ENCODE assay signal across 1 cellular context in the genomic region with DNA sequence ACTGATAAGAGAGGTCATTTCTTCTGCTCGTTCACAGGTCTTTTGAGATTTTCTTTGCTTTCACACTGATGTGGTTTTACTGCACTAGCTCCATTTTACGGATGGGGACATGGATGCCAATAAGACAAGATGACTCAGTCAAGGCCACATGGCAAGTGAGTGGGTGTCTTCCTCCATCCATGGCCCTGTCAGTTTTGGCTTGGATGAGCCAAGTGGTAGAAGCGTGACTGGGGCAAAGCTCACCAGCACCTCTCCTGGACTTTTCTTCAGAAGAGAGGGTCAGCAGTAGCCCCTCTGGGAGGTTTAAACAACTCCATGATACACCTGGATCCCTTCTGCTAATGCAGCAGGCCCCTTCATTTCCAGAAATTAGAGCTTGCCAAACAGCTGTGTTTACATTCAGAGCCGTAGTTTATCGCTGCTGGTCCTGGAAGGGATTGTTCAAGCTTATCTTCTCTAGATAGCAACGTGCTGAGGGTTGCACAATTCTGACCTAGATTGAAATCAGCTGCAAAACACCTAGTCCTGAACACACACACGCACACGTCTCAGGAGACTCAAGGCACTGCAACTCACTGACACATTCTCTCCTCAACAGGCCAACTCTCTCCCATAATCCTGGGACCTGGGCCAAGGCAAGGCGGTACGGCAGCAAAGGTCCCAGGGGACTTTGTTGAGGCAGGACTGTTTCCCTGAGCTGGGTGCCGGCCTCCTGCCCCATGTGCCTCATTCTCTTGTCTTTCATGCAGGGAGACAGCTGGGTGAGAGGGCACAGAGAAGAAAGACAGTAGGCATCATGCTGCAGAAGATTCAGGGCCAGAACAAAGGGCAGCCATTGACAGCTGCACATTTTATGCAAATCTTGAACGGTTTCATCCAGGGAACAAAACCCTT.
TF ChIP-seq lines count a peak whose summit lies in the region.

No MANE protein-coding gene starts in this region.

TF ChIP-seq in HepG2, 621 proteins besides CTCF, POLR2A, EP300 and RAD21 (continued from another document and continues in another):
- TF ChIP-seq, protein P1, sequence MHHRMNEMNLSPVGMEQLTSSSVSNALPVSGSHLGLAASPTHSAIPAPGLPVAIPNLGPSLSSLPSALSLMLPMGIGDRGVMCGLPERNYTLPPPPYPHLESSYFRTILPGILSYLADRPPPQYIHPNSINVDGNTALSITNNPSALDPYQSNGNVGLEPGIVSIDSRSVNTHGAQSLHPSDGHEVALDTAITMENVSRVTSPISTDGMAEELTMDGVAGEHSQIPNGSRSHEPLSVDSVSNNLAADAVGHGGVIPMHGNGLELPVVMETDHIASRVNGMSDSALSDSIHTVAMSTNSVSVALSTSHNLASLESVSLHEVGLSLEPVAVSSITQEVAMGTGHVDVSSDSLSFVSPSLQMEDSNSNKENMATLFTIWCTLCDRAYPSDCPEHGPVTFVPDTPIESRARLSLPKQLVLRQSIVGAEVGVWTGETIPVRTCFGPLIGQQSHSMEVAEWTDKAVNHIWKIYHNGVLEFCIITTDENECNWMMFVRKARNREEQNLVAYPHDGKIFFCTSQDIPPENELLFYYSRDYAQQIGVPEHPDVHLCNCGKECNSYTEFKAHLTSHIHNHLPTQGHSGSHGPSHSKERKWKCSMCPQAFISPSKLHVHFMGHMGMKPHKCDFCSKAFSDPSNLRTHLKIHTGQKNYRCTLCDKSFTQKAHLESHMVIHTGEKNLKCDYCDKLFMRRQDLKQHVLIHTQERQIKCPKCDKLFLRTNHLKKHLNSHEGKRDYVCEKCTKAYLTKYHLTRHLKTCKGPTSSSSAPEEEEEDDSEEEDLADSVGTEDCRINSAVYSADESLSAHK (CRISPR knock-in tag; IDR thresholded peaks at IDR 0.05; ENCODE audit: borderline replicate concordance) = no peak
- TF ChIP-seq, protein P2, sequence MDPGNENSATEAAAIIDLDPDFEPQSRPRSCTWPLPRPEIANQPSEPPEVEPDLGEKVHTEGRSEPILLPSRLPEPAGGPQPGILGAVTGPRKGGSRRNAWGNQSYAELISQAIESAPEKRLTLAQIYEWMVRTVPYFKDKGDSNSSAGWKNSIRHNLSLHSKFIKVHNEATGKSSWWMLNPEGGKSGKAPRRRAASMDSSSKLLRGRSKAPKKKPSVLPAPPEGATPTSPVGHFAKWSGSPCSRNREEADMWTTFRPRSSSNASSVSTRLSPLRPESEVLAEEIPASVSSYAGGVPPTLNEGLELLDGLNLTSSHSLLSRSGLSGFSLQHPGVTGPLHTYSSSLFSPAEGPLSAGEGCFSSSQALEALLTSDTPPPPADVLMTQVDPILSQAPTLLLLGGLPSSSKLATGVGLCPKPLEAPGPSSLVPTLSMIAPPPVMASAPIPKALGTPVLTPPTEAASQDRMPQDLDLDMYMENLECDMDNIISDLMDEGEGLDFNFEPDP (CRISPR knock-in tag; conservative IDR thresholded peaks at IDR 0.05) = no peak
- TF ChIP-seq ZNF383 (CRISPR knock-in tag; IDR thresholded peaks at IDR 0.05; ENCODE audit: borderline replicate concordance) (no peak), ZC3H4 (CRISPR knock-in tag; IDR thresholded peaks at IDR 0.05; ENCODE audit: borderline replicate concordance) (no peak), BRCA1 (CRISPR knock-in tag; IDR thresholded peaks at IDR 0.05) (no peak), ZNF83 (CRISPR knock-in tag; IDR thresholded peaks at IDR 0.05; ENCODE audit: borderline replicate concordance) (no peak), RBAK (CRISPR knock-in tag; IDR thresholded peaks at IDR 0.05) (no peak), REL (CRISPR knock-in tag; conservative IDR thresholded peaks at IDR 0.05) (no peak), ZNF24 (IDR thresholded peaks at IDR 0.05) (no peak), SRY (CRISPR knock-in tag; IDR thresholded peaks at IDR 0.05) (no peak), RNF219 (CRISPR knock-in tag; IDR thresholded peaks at IDR 0.05) (no peak), ZNF800 (CRISPR knock-in tag; IDR thresholded peaks at IDR 0.05) (no peak), GMEB2 (CRISPR knock-in tag; IDR thresholded peaks at IDR 0.05; ENCODE audit: low read depth) (no peak), BORCS8-MEF2B (CRISPR knock-in tag; IDR thresholded peaks at IDR 0.05) (peak; percentile 71; the same call in 1 of the 2 replicates), ZNF484 (CRISPR knock-in tag; IDR thresholded peaks at IDR 0.05; ENCODE audit: borderline replicate concordance, low read depth) (no peak), MXD4 (CRISPR knock-in tag; IDR thresholded peaks at IDR 0.05) (no peak; the same call in 1 of the 2 replicates), ZNF777 (CRISPR knock-in tag; IDR thresholded peaks at IDR 0.05) (no peak), SKIL (CRISPR knock-in tag; IDR thresholded peaks at IDR 0.05; ENCODE audit: borderline replicate concordance) (no peak), AKNA (CRISPR knock-in tag; IDR thresholded peaks at IDR 0.05; ENCODE audit: borderline replicate concordance) (no peak), PHF20 (CRISPR knock-in tag; IDR thresholded peaks at IDR 0.05) (0 out of 2 replicates have a peak, but pooled peaks have one; percentile 25), U2AF1 (optimal IDR thresholded peaks at IDR 0.05; ENCODE audit: low read depth, low read length) (no peak), HMGXB4 (CRISPR knock-in tag; IDR thresholded peaks at IDR 0.05; ENCODE audit: borderline replicate concordance in 1 of 2, low read depth in 1 of 2) (no peak), GATA4 (IDR thresholded peaks at IDR 0.05; ENCODE audit: borderline replicate concordance, low read depth) (peak; percentile 96), NFKB2 (CRISPR knock-in tag; IDR thresholded peaks at IDR 0.05; ENCODE audit: borderline replicate concordance) (no peak), HINFP (CRISPR knock-in tag; IDR thresholded peaks at IDR 0.05; ENCODE audit: low read depth) (no peak), HOXD1 (CRISPR knock-in tag; IDR thresholded peaks at IDR 0.05) (no peak)
- TF ChIP-seq, protein P3, sequence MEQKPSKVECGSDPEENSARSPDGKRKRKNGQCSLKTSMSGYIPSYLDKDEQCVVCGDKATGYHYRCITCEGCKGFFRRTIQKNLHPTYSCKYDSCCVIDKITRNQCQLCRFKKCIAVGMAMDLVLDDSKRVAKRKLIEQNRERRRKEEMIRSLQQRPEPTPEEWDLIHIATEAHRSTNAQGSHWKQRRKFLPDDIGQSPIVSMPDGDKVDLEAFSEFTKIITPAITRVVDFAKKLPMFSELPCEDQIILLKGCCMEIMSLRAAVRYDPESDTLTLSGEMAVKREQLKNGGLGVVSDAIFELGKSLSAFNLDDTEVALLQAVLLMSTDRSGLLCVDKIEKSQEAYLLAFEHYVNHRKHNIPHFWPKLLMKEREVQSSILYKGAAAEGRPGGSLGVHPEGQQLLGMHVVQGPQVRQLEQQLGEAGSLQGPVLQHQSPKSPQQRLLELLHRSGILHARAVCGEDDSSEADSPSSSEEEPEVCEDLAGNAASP (CRISPR knock-in tag; IDR thresholded peaks at IDR 0.05; ENCODE audit: borderline replicate concordance) = peak; percentile 47; the same call in 1 of the 2 replicates
